Comparison of ENCODE assay signal across 26 cellular contexts in the genomic region with DNA sequence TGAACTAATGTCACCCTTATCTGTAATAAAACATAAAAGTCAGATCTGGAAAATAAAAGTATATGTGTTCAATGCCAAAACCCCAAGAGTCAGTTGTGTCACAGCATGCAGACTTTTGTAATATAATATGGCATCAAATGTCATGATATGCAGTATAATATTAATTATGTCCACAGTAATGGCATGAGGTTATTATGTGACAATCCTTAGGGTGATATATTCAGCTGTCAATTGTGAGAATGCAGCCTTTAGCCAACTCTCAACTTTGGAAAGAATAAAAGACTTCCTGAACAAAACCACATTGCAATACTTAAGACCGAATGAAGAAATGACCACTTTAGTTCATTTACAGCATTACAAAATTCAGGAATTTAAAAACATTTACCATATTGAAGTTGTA.
"Had no signal": no experiment of that assay in that cellular context is flagged by ENCODE, and none has a peak within 500 bp of the region (broad histone marks: within the 10 kb centered on the region; RNA-seq: fewer than 3 reads in every experiment).

No MANE protein-coding gene starts in this region.

- H3K27me3 Mint-ChIP-seq: activated CD4-positive, alpha-beta memory T cell treated with anti-CD3 and anti-CD28 coated beads for 36 hours; activated CD4-positive, alpha-beta T cell treated with anti-CD3 and anti-CD28 coated beads, Interleukin-2, amount 10 ng/mL, durations not matched to agents 24 days and 14 days; activated T-cell treated with anti-CD3 and anti-CD28 coated beads, Interleukin-2, amount 50 U/mL, for 24 hours; activated T-helper 17 cell treated with anti-CD3 and anti-CD28 coated beads, Interleukin-2, amount 50 U/mL, for 72 hours; progenitor cell of endocrine pancreas had no signal

- H3K36me3 Mint-ChIP-seq: activated CD4-positive, alpha-beta memory T cell treated with anti-CD3 and anti-CD28 coated beads for 36 hours; natural killer cell had no signal

- H3K27me3 ChIP-seq: breast epithelium, foreskin keratinocyte, heart left ventricle, left lung, neutrophil, upper lobe of right lung had no signal

- H3K4me3 Mint-ChIP-seq: activated CD4-positive, alpha-beta memory T cell treated with anti-CD3 and anti-CD28 coated beads for 36 hours; activated CD4-positive, alpha-beta T cell treated with anti-CD3 and anti-CD28 coated beads, Interleukin-2, amount 10 ng/mL, durations not matched to agents 24 days and 14 days; activated T-cell treated with anti-CD3 and anti-CD28 coated beads, Interleukin-2, amount 50 U/mL, for 24 hours; activated T-helper 17 cell treated with anti-CD3 and anti-CD28 coated beads, Interleukin-2, amount 50 U/mL, for 72 hours; natural killer cell; T-helper 2 cell treated with Interferon-gamma antibody and Interleukin-4, amounts not matched to agents 5 μg/mL and 100 μg/mL, for 36 hours had no signal

- H3K27ac Mint-ChIP-seq: activated CD4-positive, alpha-beta memory T cell treated with anti-CD3 and anti-CD28 coated beads for 36 hours; activated CD4-positive, alpha-beta T cell treated with anti-CD3 and anti-CD28 coated beads, Interleukin-2, amount 10 ng/mL, durations not matched to agents 24 days and 14 days; activated T-cell treated with anti-CD3 and anti-CD28 coated beads, Interleukin-2, amount 50 U/mL, for 24 hours; activated T-helper 17 cell treated with anti-CD3 and anti-CD28 coated beads, Interleukin-2, amount 50 U/mL, for 72 hours; natural killer cell; T-helper 2 cell treated with Interferon-gamma antibody and Interleukin-4, amounts not matched to agents 5 μg/mL and 100 μg/mL, for 36 hours had no signal

- H3K36me3 ChIP-seq: breast epithelium, heart left ventricle, left lung, neutrophil, upper lobe of right lung had no signal

- H3K4me1 Mint-ChIP-seq: activated T-helper 17 cell treated with anti-CD3 and anti-CD28 coated beads, Interleukin-2, amount 50 U/mL, for 72 hours had no signal

- H3K9me3 Mint-ChIP-seq: activated CD4-positive, alpha-beta memory T cell treated with anti-CD3 and anti-CD28 coated beads for 36 hours; activated CD4-positive, alpha-beta T cell treated with anti-CD3 and anti-CD28 coated beads, Interleukin-2, amount 10 ng/mL, durations not matched to agents 24 days and 14 days; activated T-cell treated with anti-CD3 and anti-CD28 coated beads, Interleukin-2, amount 50 U/mL, for 24 hours; activated T-helper 17 cell treated with anti-CD3 and anti-CD28 coated beads, Interleukin-2, amount 50 U/mL, for 72 hours; natural killer cell; T-helper 2 cell treated with Interferon-gamma antibody and Interleukin-4, amounts not matched to agents 5 μg/mL and 100 μg/mL, for 36 hours had no signal

- H3K4me3 ChIP-seq: breast epithelium, heart left ventricle, left lung, lung, smooth muscle cell, upper lobe of right lung had no signal

- DNase-seq: activated CD4-positive, alpha-beta memory T cell treated with anti-CD3 and anti-CD28 coated beads for 36 hours; activated CD4-positive, alpha-beta T cell treated with anti-CD3 and anti-CD28 coated beads, Interleukin-2, amount 10 ng/mL, durations not matched to agents 24 days and 14 days; activated CD8-positive, alpha-beta memory T cell treated with anti-CD3 and anti-CD28 coated beads, Interleukin-2, amount 50 U/mL, for 4 hours; activated gamma-delta T cell treated with Interleukin-2 at 50 U/mL for 16 hours; activated naive CD4-positive, alpha-beta T cell treated with anti-CD3 and anti-CD28 coated beads, Interleukin-2, amount 50 U/mL, for 16 hours; activated T-cell treated with anti-CD3 and anti-CD28 coated beads, Interleukin-2, amount 50 U/mL, for 24 hours; amygdala; central memory CD4-positive, alpha-beta T cell; foreskin keratinocyte; heart left ventricle; kidney glomerular epithelial cell; left lung; mesendoderm; natural killer cell; stimulated activated CD4-positive, alpha-beta T cell treated with anti-CD3 and anti-CD28 coated beads, Interleukin-15, amount 100 ng/mL, for 24 hours; stimulated activated CD4-positive, alpha-beta T cell treated with anti-CD3 and anti-CD28 coated beads, Interleukin-2, amount 100 ng/mL, for 24 hours; stimulated activated naive CD4-positive, alpha-beta T cell treated with Interleukin-2 at 50 U/mL for 16 hours; T-helper 1 cell; upper lobe of right lung had no signal

- H3K9me3 ChIP-seq: breast epithelium, heart left ventricle, left lung, neutrophil, upper lobe of right lung had no signal

- H3K4me1 ChIP-seq: breast epithelium, foreskin keratinocyte had no signal

- H3K27ac ChIP-seq: foreskin keratinocyte, left lung, neutrophil, upper lobe of right lung had no signal
